In genomic region chr11:43833657-43834073, GRCh38 we compare ENCODE assay signal across 1 cellular context.
A peak's percentile ranks its signal among the peaks of the same experiment; 100 is the strongest.
TF ChIP-seq lines count a peak whose summit lies in the region.

No MANE protein-coding gene starts in this region.

TF ChIP-seq in HepG2, 621 proteins besides CTCF, POLR2A, EP300 and RAD21 (continued from another document):
- TF ChIP-seq ARID5B (CRISPR knock-in tag; IDR thresholded peaks at IDR 0.05): peak; percentile 18; the same call in 1 of the 2 replicates
- no peak for TF ChIP-seq ADNP (CRISPR knock-in tag; IDR thresholded peaks at IDR 0.05)
- TF ChIP-seq ZNF616 (CRISPR knock-in tag; IDR thresholded peaks at IDR 0.05; ENCODE audit: low read depth): no peak
- TF ChIP-seq RNF219 (CRISPR knock-in tag; IDR thresholded peaks at IDR 0.05): no peak
- TF ChIP-seq NR2F6 (IDR thresholded peaks at IDR 0.05): no peak
- TF ChIP-seq NR2F6 (CRISPR knock-in tag; IDR thresholded peaks at IDR 0.05): no peak
- TF ChIP-seq HNF1B (CRISPR knock-in tag; IDR thresholded peaks at IDR 0.05): no peak
- peak; percentile 70 for TF ChIP-seq CEBPB (IDR thresholded peaks at IDR 0.05; ENCODE audit: borderline replicate concordance, low read depth, low read length)
- no peak for TF ChIP-seq ZBTB4 (CRISPR knock-in tag; IDR thresholded peaks at IDR 0.05; ENCODE audit: borderline replicate concordance)
- no peak for TF ChIP-seq PAXIP1 (CRISPR knock-in tag; conservative IDR thresholded peaks at IDR 0.05)
- peak; percentile 64 for TF ChIP-seq RFX1 (IDR thresholded peaks at IDR 0.05)
- TF ChIP-seq ZNF580 (CRISPR knock-in tag; IDR thresholded peaks at IDR 0.05; ENCODE audit: borderline replicate concordance, low read depth): no peak
- peak; percentile 70 for TF ChIP-seq RFX3 (CRISPR knock-in tag; IDR thresholded peaks at IDR 0.05)
- TF ChIP-seq ZBTB25 (CRISPR knock-in tag; IDR thresholded peaks at IDR 0.05): no peak
- TF ChIP-seq TEAD2 (CRISPR knock-in tag; IDR thresholded peaks at IDR 0.05): no peak
- TF ChIP-seq ZSCAN22 (CRISPR knock-in tag; IDR thresholded peaks at IDR 0.05): no peak
